8 cellular contexts compared by ENCODE assay signal in the genomic region with DNA sequence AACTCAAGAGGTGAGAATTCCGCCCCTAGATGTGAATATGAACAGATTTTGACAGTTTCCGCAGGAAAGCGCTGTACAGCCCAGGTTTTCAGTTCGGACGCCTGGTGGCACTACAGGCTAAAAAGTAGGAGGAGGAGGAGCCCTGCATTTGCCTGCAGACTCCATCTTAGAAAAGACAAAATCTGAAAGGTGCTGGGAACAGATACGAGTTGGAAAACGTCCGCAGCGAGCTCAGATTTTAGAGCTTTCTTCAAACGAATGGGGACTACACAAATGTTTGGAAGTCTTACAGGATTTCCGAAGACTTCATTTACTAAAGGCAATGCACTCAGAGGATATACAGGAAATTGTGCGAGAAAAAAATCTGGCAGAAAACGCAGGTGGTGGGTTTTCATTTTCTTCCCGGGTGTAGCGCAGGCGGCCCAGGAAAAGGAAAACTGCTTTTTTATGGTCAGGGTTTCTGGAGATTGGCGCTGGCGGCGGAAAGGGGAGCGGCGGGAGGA. TPM values are rescaled to one million over a fixed set of nuclear protein-coding genes. Genes with fewer than 3 reads are reported as not detected.
DNase-seq lines count a peak whose midpoint lies in the region; ATAC-seq, FAIRE-seq and TF ChIP-seq lines count a peak whose summit lies in the region.

No MANE protein-coding gene starts in this region.

- no peaks in the 10 kb centered on the region for H4K20me1 ChIP-seq in GM12878 (ENCODE audit: control insufficient read depth, insufficient read depth)

- BruUV-seq in GM12878 (replicated peaks; lab: Mats Ljungman, UMichigan) = no TSS peak

- CTCF ChIA-PET in GM12878 (lab: Yijun Ruan, JAX) = no interaction called here

- H3K27me3 ChIP-seq in GM12878 (replicated peaks in 1 of 2; ENCODE audit: control insufficient read depth in 2 of 2, insufficient read depth in 2 of 2, low read length in 1 of 2) = no peaks in the 10 kb centered on the region

- TF ChIP-seq CTCF in GM12878 (IDR thresholded peaks at IDR 0.05 in 2 of 3, conservative IDR thresholded peaks at IDR 0.05 in 1 of 3; ENCODE audit: control insufficient read depth in 2 of 3, extremely low read depth in 1 of 3, insufficient read depth in 1 of 3, low read depth in 3 of 3, low read length in 3 of 3) = peak in 1 of 3 experiments; percentile 18; a peak in 1 of 6 replicates

- no peak overlapping the region for H3K27ac ChIP-seq in GM12878 (ENCODE audit: control insufficient read depth, insufficient read depth)

- DNase-seq in COLO829 (ENCODE audit: low spot score) (peak; percentile 38), GM12878 (ENCODE audit: low read depth, low spot score) (no peak), sciatic nerve (ENCODE audit: low spot score) (no peak), NCI-H2171 (lab: John Stamatoyannopoulos, UW) (no peak)

- FAIRE-seq in GM12878 (lab: Jason Lieb, UNC) = no peak

- no peak overlapping the region for H3K9ac ChIP-seq in GM12878 (ENCODE audit: control insufficient read depth, insufficient read depth, low read length)

- peak; percentile 46 for TF ChIP-seq RAD21 in GM12878 (IDR thresholded peaks at IDR 0.05; ENCODE audit: insufficient read depth, low read depth, low read length)

- SMC1A ChIA-PET in GM12878 (lab: Charles Lee; ENCODE audit: uncharacterized antibody, unreplicated experiment) = no interaction called here

- H3K79me2 ChIP-seq in GM12878 (ENCODE audit: control insufficient read depth, insufficient read depth, low read length) = no peaks in the 10 kb centered on the region

- peak; percentile 75 for ATAC-seq in HG03469 (IDR thresholded peaks at IDR 0.05; ENCODE audit: unreplicated experiment)
- ATAC-seq in SK-N-SH treated with all-trans-retinoic acid at 6 μM for 48 hours = peak; percentile 100
- ATAC-seq in GM12878 = peak; percentile 51; the same call in 2 of the 3 replicates
- ATAC-seq in sciatic nerve = peak; percentile 82
- ATAC-seq in GM21717 (IDR thresholded peaks at IDR 0.05; ENCODE audit: unreplicated experiment) = no peak

- in situ Hi-C loops in GM12878 (cut with MboI) = no loop called here

- no peaks in the 10 kb centered on the region for H3K9me3 ChIP-seq in GM12878 (replicated peaks; ENCODE audit: control insufficient read depth, insufficient read depth, low read length)

- H3K4me3 ChIP-seq in GM12878 (no peak overlapping the region), iPS-11a (ENCODE audit: low read depth, low read length) (peak overlapping the region; percentile 42)

- 26% methylated on average over 21 of the region's 21 CpGs for WGBS in GM12878 (ENCODE audit: insufficient coverage, insufficient replicate concordance, low lambda C conversion rate, missing lambda C conversion rate)

- no peak for TF ChIP-seq POLR2A in GM12878 (IDR thresholded peaks at IDR 0.05; ENCODE audit: low read depth, low read length)

- RAD21 ChIA-PET in GM12878 (lab: Charles Lee; ENCODE audit: unreplicated experiment) = interaction anchor here (0.7 kb wide), 1 partner anchor 328 kb away, joined by 3 read pairs; the partner anchor contains the start of gene PCDHGA10

- H3K4me2 ChIP-seq in GM12878 (ENCODE audit: control insufficient read depth, insufficient read depth) = no peak overlapping the region

- no peak overlapping the region for H2AFZ ChIP-seq in GM12878 (ENCODE audit: control insufficient read depth, low read depth, low read length)

- no peaks in the 10 kb centered on the region for H3K4me1 ChIP-seq in GM12878 (ENCODE audit: control insufficient read depth, insufficient read depth, low read length)

- intact Hi-C loops in GM12878 (cut with micrococcal nuclease; ENCODE audit: unreplicated experiment) (no loop called here), sciatic nerve (cut with DNase I) (no loop called here)

- H3K36me3 ChIP-seq in GM12878 (ENCODE audit: control insufficient read depth in 2 of 2, insufficient read depth in 2 of 2, low read length in 1 of 2) = no peaks in the 10 kb centered on the region

- POLR2A ChIA-PET in GM12878 (lab: Charles Lee) = no interaction called here

- no peak for TF ChIP-seq EP300 in GM12878 (IDR thresholded peaks at IDR 0.05; ENCODE audit: borderline replicate concordance in 1 of 2, control insufficient read depth in 1 of 2, low read depth in 2 of 2, low read length in 2 of 2)

RNA-seq across cellular contexts. Expression of gene PCDHB2, which starts 9.9 kb away (rescaled TPM):
- total RNA-seq in GM12878 (2013; cell fraction: nucleolus; rRNA removed) = 0.17 TPM in 1 of 2 replicates, not detected in the other
- total RNA-seq in GM12878 (2014; rRNA removed) = 0.17 TPM in 1 of 2 replicates, not detected in the other
- total RNA-seq in GM12878 (2014; rRNA removed; fragmentation: Illumina TruSeq; extraction: Trizol) = not detected in 2 replicates
- total RNA-seq in GM12878 (2021) = 0.13 TPM in 1 of 2 replicates, not detected in the other
- polyA plus RNA-seq in GM12878 (2011; ENCODE audit: low read depth) = not detected
- polyA plus RNA-seq in GM12878 (2011; rRNA removed) = 0.11 TPM in 1 of 2 replicates, not detected in the other
- 0.04 and 0.10 TPM in 2 replicates for polyA plus RNA-seq in GM12878 (2011; cell fraction: cytosol; rRNA removed)
- 0.13 and 0.28 TPM in 2 replicates for polyA plus RNA-seq in GM12878 (2011; cell fraction: nucleus; rRNA removed)
- not detected in 2 replicates for polyA plus RNA-seq in GM12878 (2012)
- polyA plus RNA-seq in GM12878 (2014; fragmentation: Illumina TruSeq; extraction: Trizol) = not detected in 2 replicates
- polyA plus RNA-seq in GM12878 (2014; fragmentation: Nextera tagmentation; extraction: Ambion mirVana) = not detected
- 0.04 TPM in 1 of 2 replicates, not detected in the other for polyA plus RNA-seq in GM12878 (2014; rRNA removed)
- under 1 TPM in 1 of 2 experiments, not detected in 1; 0.08 TPM for polyA plus RNA-seq in GM12878 (2016; fragmentation: Nextera tagmentation; extraction: Ambion mirVana)
- 0.05 and 0.07 TPM in 2 replicates for polyA minus RNA-seq in GM12878 (2011; rRNA and poly(A)+ RNA removed)
- polyA minus RNA-seq in GM12878 (2011; cell fraction: cytosol; rRNA and poly(A)+ RNA removed) = not detected in 2 replicates
- not detected in 2 replicates for polyA minus RNA-seq in GM12878 (2011; cell fraction: nucleus; rRNA and poly(A)+ RNA removed)
- 3.8 TPM for total RNA-seq in sciatic nerve

RNA-seq across cellular contexts. Expression of gene PCDHB3, which starts 15.7 kb away (rescaled TPM):
- not detected in 2 replicates for total RNA-seq in GM12878 (2013; cell fraction: nucleolus; rRNA removed)
- total RNA-seq in GM12878 (2014; rRNA removed) = not detected in 2 replicates
- total RNA-seq in GM12878 (2014; rRNA removed; fragmentation: Illumina TruSeq; extraction: Trizol) = not detected in 2 replicates
- total RNA-seq in GM12878 (2021) = not detected in 2 replicates
- polyA plus RNA-seq in GM12878 (2011; ENCODE audit: low read depth) = not detected
- polyA plus RNA-seq in GM12878 (2011; rRNA removed) = not detected in 2 replicates
- 0.02 TPM in 1 of 2 replicates, not detected in the other for polyA plus RNA-seq in GM12878 (2011; cell fraction: cytosol; rRNA removed)
- polyA plus RNA-seq in GM12878 (2011; cell fraction: nucleus; rRNA removed) = 0.04 and 0.06 TPM in 2 replicates
- not detected in 2 replicates for polyA plus RNA-seq in GM12878 (2012)
- polyA plus RNA-seq in GM12878 (2014; fragmentation: Illumina TruSeq; extraction: Trizol) = 0.05 TPM in 1 of 2 replicates, not detected in the other
- not detected for polyA plus RNA-seq in GM12878 (2014; fragmentation: Nextera tagmentation; extraction: Ambion mirVana)
- not detected in 2 replicates for polyA plus RNA-seq in GM12878 (2014; rRNA removed)
- not detected for polyA plus RNA-seq in GM12878 (2016; fragmentation: Nextera tagmentation; extraction: Ambion mirVana)
- polyA minus RNA-seq in GM12878 (2011; rRNA and poly(A)+ RNA removed) = 0.10 TPM in 1 of 2 replicates, not detected in the other
- not detected in 2 replicates for polyA minus RNA-seq in GM12878 (2011; cell fraction: cytosol; rRNA and poly(A)+ RNA removed)
- 0.12 TPM in 1 of 2 replicates, not detected in the other for polyA minus RNA-seq in GM12878 (2011; cell fraction: nucleus; rRNA and poly(A)+ RNA removed)
- total RNA-seq in sciatic nerve = 4.5 TPM

RNA-seq across cellular contexts. Expression of gene PCDHB1, which starts 33.4 kb away (rescaled TPM):
- not detected in 2 replicates for total RNA-seq in GM12878 (2013; cell fraction: nucleolus; rRNA removed)
- not detected in 2 replicates for total RNA-seq in GM12878 (2014; rRNA removed)
- total RNA-seq in GM12878 (2014; rRNA removed; fragmentation: Illumina TruSeq; extraction: Trizol) = not detected in 2 replicates
- not detected in 2 replicates for total RNA-seq in GM12878 (2021)
- polyA plus RNA-seq in GM12878 (2011; ENCODE audit: low read depth) = not detected
- not detected in 2 replicates for polyA plus RNA-seq in GM12878 (2011; rRNA removed)
- not detected in 2 replicates for polyA plus RNA-seq in GM12878 (2011; cell fraction: cytosol; rRNA removed)
- polyA plus RNA-seq in GM12878 (2011; cell fraction: nucleus; rRNA removed) = not detected in 2 replicates
- not detected in 2 replicates for polyA plus RNA-seq in GM12878 (2012)
- polyA plus RNA-seq in GM12878 (2014; fragmentation: Illumina TruSeq; extraction: Trizol) = not detected in 2 replicates
- polyA plus RNA-seq in GM12878 (2014; fragmentation: Nextera tagmentation; extraction: Ambion mirVana) = not detected
- not detected in 2 replicates for polyA plus RNA-seq in GM12878 (2014; rRNA removed)
- polyA plus RNA-seq in GM12878 (2016; fragmentation: Nextera tagmentation; extraction: Ambion mirVana) = not detected
- not detected in 2 replicates for polyA minus RNA-seq in GM12878 (2011; rRNA and poly(A)+ RNA removed)
- polyA minus RNA-seq in GM12878 (2011; cell fraction: cytosol; rRNA and poly(A)+ RNA removed) = not detected in 2 replicates
- polyA minus RNA-seq in GM12878 (2011; cell fraction: nucleus; rRNA and poly(A)+ RNA removed) = not detected in 2 replicates
- 0.09 TPM for total RNA-seq in sciatic nerve

RNA-seq across cellular contexts. Expression of gene PCDHB4, which starts 37.1 kb away (rescaled TPM):
- total RNA-seq in GM12878 (2013; cell fraction: nucleolus; rRNA removed) = not detected in 2 replicates
- total RNA-seq in GM12878 (2014; rRNA removed) = not detected in 2 replicates
- total RNA-seq in GM12878 (2014; rRNA removed; fragmentation: Illumina TruSeq; extraction: Trizol) = not detected in 2 replicates
- total RNA-seq in GM12878 (2021) = not detected in 2 replicates
- not detected for polyA plus RNA-seq in GM12878 (2011; ENCODE audit: low read depth)
- not detected in 2 replicates for polyA plus RNA-seq in GM12878 (2011; rRNA removed)
- polyA plus RNA-seq in GM12878 (2011; cell fraction: cytosol; rRNA removed) = not detected in 2 replicates
- 0.03 TPM in 1 of 2 replicates, not detected in the other for polyA plus RNA-seq in GM12878 (2011; cell fraction: nucleus; rRNA removed)
- not detected in 2 replicates for polyA plus RNA-seq in GM12878 (2012)
- polyA plus RNA-seq in GM12878 (2014; fragmentation: Illumina TruSeq; extraction: Trizol) = not detected in 2 replicates
- polyA plus RNA-seq in GM12878 (2014; fragmentation: Nextera tagmentation; extraction: Ambion mirVana) = not detected
- polyA plus RNA-seq in GM12878 (2014; rRNA removed) = not detected in 2 replicates
- not detected for polyA plus RNA-seq in GM12878 (2016; fragmentation: Nextera tagmentation; extraction: Ambion mirVana)
- polyA minus RNA-seq in GM12878 (2011; rRNA and poly(A)+ RNA removed) = not detected in 2 replicates
- polyA minus RNA-seq in GM12878 (2011; cell fraction: cytosol; rRNA and poly(A)+ RNA removed) = not detected in 2 replicates
- polyA minus RNA-seq in GM12878 (2011; cell fraction: nucleus; rRNA and poly(A)+ RNA removed) = not detected in 2 replicates
- 12.2 TPM for total RNA-seq in sciatic nerve

RNA-seq across cellular contexts. Expression of gene PCDHB5, which starts 50.5 kb away (rescaled TPM):
- not detected in 2 replicates for total RNA-seq in GM12878 (2013; cell fraction: nucleolus; rRNA removed)
- total RNA-seq in GM12878 (2014; rRNA removed) = not detected in 2 replicates
- not detected in 2 replicates for total RNA-seq in GM12878 (2014; rRNA removed; fragmentation: Illumina TruSeq; extraction: Trizol)
- total RNA-seq in GM12878 (2021) = not detected in 2 replicates
- polyA plus RNA-seq in GM12878 (2011; ENCODE audit: low read depth) = not detected
- 0.03 TPM in 1 of 2 replicates, not detected in the other for polyA plus RNA-seq in GM12878 (2011; rRNA removed)
- not detected in 2 replicates for polyA plus RNA-seq in GM12878 (2011; cell fraction: cytosol; rRNA removed)
- not detected in 2 replicates for polyA plus RNA-seq in GM12878 (2011; cell fraction: nucleus; rRNA removed)
- 0.08 TPM in 1 of 2 replicates, not detected in the other for polyA plus RNA-seq in GM12878 (2012)
- not detected in 2 replicates for polyA plus RNA-seq in GM12878 (2014; fragmentation: Illumina TruSeq; extraction: Trizol)
- not detected for polyA plus RNA-seq in GM12878 (2014; fragmentation: Nextera tagmentation; extraction: Ambion mirVana)
- not detected in 2 replicates for polyA plus RNA-seq in GM12878 (2014; rRNA removed)
- under 1 TPM in 1 of 2 experiments, not detected in 1; 0.09 TPM for polyA plus RNA-seq in GM12878 (2016; fragmentation: Nextera tagmentation; extraction: Ambion mirVana)
- polyA minus RNA-seq in GM12878 (2011; rRNA and poly(A)+ RNA removed) = 0.22 TPM in 1 of 2 replicates, not detected in the other
- not detected in 2 replicates for polyA minus RNA-seq in GM12878 (2011; cell fraction: cytosol; rRNA and poly(A)+ RNA removed)
- not detected in 2 replicates for polyA minus RNA-seq in GM12878 (2011; cell fraction: nucleus; rRNA and poly(A)+ RNA removed)
- total RNA-seq in sciatic nerve = 4.4 TPM
